1 cellular context compared by ENCODE assay signal in genomic region chr5:55037046-55037771, GRCh38.
TF ChIP-seq lines count a peak whose summit lies in the region.

No MANE protein-coding gene starts in this region.

TF ChIP-seq in HepG2, 621 proteins besides CTCF, POLR2A, EP300 and RAD21 (continued from another document):
- TF ChIP-seq ATF2 (CRISPR knock-in tag; IDR thresholded peaks at IDR 0.05), result no peak
